In the genomic region with DNA sequence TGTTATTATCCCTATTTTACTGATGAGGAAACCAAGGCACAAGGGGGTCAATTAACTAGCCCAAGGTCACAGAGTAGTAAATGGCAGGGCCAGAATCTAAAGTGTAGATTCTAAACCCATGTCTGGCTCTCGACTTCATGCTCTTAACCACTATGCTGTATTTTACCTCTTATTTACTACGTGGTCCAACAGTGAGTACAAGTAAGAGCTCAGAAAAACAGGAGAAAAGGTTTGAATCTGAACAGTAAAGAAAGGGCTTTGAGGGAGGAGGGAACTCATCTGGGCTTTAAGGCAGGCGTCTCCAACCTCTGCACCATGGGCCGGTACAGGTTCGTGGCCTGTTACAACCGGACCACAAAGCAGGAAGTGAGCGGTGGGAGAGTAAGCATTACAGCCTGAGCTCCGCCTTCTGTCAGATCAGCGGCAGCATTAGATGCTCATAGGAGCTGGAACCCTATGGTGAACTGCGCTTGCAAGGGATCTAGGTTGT, we compare ENCODE assay signal across 8 cellular contexts.
DNase-seq lines count a peak whose midpoint lies in the region; ATAC-seq lines count a peak whose summit lies in the region.

No MANE protein-coding gene starts in this region.

- H3K4me3 Mint-ChIP-seq in stimulated activated naive CD8-positive, alpha-beta T cell treated with anti-CD3 and anti-CD28 coated beads, Interleukin-15, Interleukin-2, amounts not matched to agents 100 ng/mL and 50 ng/mL, for 24 hours = peak overlapping the region; percentile 78

- H3K27me3 Mint-ChIP-seq in stimulated activated naive CD8-positive, alpha-beta T cell treated with anti-CD3 and anti-CD28 coated beads, Interleukin-15, Interleukin-2, amounts not matched to agents 100 ng/mL and 50 ng/mL, for 24 hours = no peaks in the 10 kb centered on the region

- H3K4me1 Mint-ChIP-seq in stimulated activated naive CD8-positive, alpha-beta T cell treated with anti-CD3 and anti-CD28 coated beads, Interleukin-15, Interleukin-2, amounts not matched to agents 100 ng/mL and 50 ng/mL, for 24 hours (ENCODE audit: low read depth) = peaks cover 41% of the 10 kb centered on the region

- ATAC-seq in GM19351 (IDR thresholded peaks at IDR 0.05; ENCODE audit: unreplicated experiment) (peak; percentile 80), HG03196 (IDR thresholded peaks at IDR 0.05; ENCODE audit: unreplicated experiment) (peak; percentile 80), left lobe of liver (peak; percentile 26), GM18873 (IDR thresholded peaks at IDR 0.05; ENCODE audit: low FRiP score, unreplicated experiment) (no peak)

- DNase-seq in activated CD4-positive, alpha-beta T cell treated with anti-CD3 and anti-CD28 coated beads, Interleukin-2, amount 50 U/mL, for 1 hour = peak; percentile 34
- DNase-seq in left lobe of liver (ENCODE audit: low spot score) (no peak), GM03348 (ENCODE audit: low spot score) (no peak), NCI-H2171 treated with DMSO at 0.1 percent for 48 hours (lab: John Stamatoyannopoulos, UW) (no peak)

- no peaks in the 10 kb centered on the region for H3K9me3 Mint-ChIP-seq in stimulated activated naive CD8-positive, alpha-beta T cell treated with anti-CD3 and anti-CD28 coated beads, Interleukin-15, Interleukin-2, amounts not matched to agents 100 ng/mL and 50 ng/mL, for 24 hours

- H3K27ac Mint-ChIP-seq in stimulated activated naive CD8-positive, alpha-beta T cell treated with anti-CD3 and anti-CD28 coated beads, Interleukin-15, Interleukin-2, amounts not matched to agents 100 ng/mL and 50 ng/mL, for 24 hours = peak overlapping the region; percentile 77

- H3K36me3 Mint-ChIP-seq in stimulated activated naive CD8-positive, alpha-beta T cell treated with anti-CD3 and anti-CD28 coated beads, Interleukin-15, Interleukin-2, amounts not matched to agents 100 ng/mL and 50 ng/mL, for 24 hours (ENCODE audit: low read depth) = peaks cover 11% of the 10 kb centered on the region
